Comparison of ENCODE assay signal across 8 cellular contexts in the genomic region with DNA sequence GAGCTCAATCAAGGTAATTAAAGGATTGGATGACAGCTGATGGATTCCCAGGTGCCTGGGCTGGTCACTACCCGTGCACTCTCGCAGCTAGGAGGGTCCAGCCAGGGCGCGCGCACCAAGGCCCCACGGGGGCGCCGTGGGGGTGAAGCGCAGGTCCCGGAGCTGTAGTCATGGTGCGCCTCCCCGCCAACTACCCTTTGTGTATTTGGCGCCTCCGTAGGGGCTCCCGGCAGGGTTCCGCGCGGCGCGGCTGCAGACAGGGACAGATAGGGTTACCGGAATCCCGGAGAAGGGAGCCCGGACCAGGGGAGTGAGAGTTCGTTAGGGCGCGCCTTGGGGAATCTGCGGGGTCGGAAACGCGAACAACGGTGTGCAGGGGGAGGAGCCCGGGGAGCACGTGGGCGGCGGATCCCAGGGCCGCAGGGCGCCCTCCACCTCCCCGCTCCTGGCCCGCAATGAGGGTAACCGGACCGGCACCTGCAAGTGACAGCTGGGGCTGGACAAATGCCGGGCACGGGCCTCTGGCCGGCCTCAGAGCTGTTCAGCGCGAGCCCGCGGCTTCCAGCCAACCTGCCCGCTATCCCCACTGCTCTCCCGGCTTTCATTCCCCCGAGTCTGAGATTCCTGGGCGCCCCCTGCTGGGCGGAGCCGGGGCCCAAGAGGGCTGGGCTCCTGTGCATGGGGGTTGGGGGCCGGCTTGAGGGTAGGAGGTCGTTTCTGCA.
A peak's percentile ranks its signal among the peaks of the same experiment; 100 is the strongest.
DNase-seq lines count a peak whose midpoint lies in the region; ATAC-seq and TF ChIP-seq lines count a peak whose summit lies in the region.

No MANE protein-coding gene starts in this region.

- H4K20me1 ChIP-seq in OCI-LY1 (ENCODE audit: insufficient read depth, low read length): no peaks in the 10 kb centered on the region

- peak overlapping the region; percentile 64 for H3K4me3 ChIP-seq in OCI-LY1 (ENCODE audit: low read depth, low read length, poor library complexity, severe bottlenecking)
- peak overlapping the region; percentile 61 to 74 for H3K4me3 ChIP-seq in mucosa of rectum (ENCODE audit: low read length in 2 of 2)

- H3K9ac ChIP-seq in ES-I3 (ENCODE audit: low read depth, low read length) (peak overlapping the region; percentile 87), OCI-LY1 (ENCODE audit: low read length) (peak overlapping the region; percentile 54), mucosa of rectum (ENCODE audit: low read depth in 1 of 2, low read length in 2 of 2) (peak overlapping the region; percentile 31 to 47)

- peak; percentile 94 for TF ChIP-seq CTCF in OCI-LY1 (IDR thresholded peaks at IDR 0.05; ENCODE audit: low read length)

- H3K79me2 ChIP-seq in OCI-LY1 (ENCODE audit: insufficient read depth, low read length): no peaks in the 10 kb centered on the region

- no peaks in the 10 kb centered on the region for H3K27me3 ChIP-seq in OCI-LY1 (ENCODE audit: insufficient read depth, low read length)
- H3K27me3 ChIP-seq in mucosa of rectum (ENCODE audit: control insufficient read depth in 2 of 2, insufficient read depth in 2 of 2, low read length in 2 of 2): no peaks in the 10 kb centered on the region

- peak overlapping the region; percentile 98 for H3K4me2 ChIP-seq in OCI-LY1 (ENCODE audit: low read length)

- no peaks in the 10 kb centered on the region for H3K9me2 ChIP-seq in OCI-LY1 (ENCODE audit: low read depth, low read length)

- no peak for TF ChIP-seq POLR2A in erythroblast (IDR thresholded peaks at IDR 0.05; ENCODE audit: low read length)

- peaks cover 3% of the 10 kb centered on the region; the same call in 1 of the 2 replicates for H3K4me1 ChIP-seq in ES-I3 (ENCODE audit: insufficient read depth, low read length)
- H3K4me1 ChIP-seq in OCI-LY1 (ENCODE audit: insufficient read depth, low read length, severe bottlenecking): peaks cover 5% of the 10 kb centered on the region
- peaks cover 3 to 7% of the 10 kb centered on the region in 2 donors for H3K4me1 ChIP-seq in mucosa of rectum (ENCODE audit: control insufficient read depth in 2 of 2, insufficient read depth in 2 of 2, low read length in 2 of 2)

- ATAC-seq in HG03354 (IDR thresholded peaks at IDR 0.05; ENCODE audit: poor library complexity, severe bottlenecking, unreplicated experiment): peak; percentile 59

- DNase-seq in activated T-cell treated with anti-CD3 and anti-CD28 coated beads for 48 hours (ENCODE audit: low read depth) (peak; percentile 73), erythroblast (lab: John Stamatoyannopoulos, UW) (peak; percentile 63 to 80), cerebellar nuclear complex (lab: John Stamatoyannopoulos, UW) (no peak)
- DNase-seq in stimulated activated CD8-positive, alpha-beta memory T cell treated with anti-CD3 and anti-CD28 coated beads, Interleukin-4, amount 100 ng/mL, for 4 hours (ENCODE audit: low read depth in 2 of 2, low spot score in 1 of 2): peak; percentile 44 to 47

- H3F3A ChIP-seq in OCI-LY1 (ENCODE audit: insufficient read depth, low read length): no peaks in the 10 kb centered on the region

- H3K36me3 ChIP-seq in ES-I3 (ENCODE audit: insufficient read depth, low read length) (no peaks in the 10 kb centered on the region), OCI-LY1 (ENCODE audit: insufficient read depth, low read length) (no peaks in the 10 kb centered on the region), mucosa of rectum (ENCODE audit: control insufficient read depth in 2 of 2, insufficient read depth in 2 of 2, low read length in 2 of 2) (no peaks in the 10 kb centered on the region)

- no peaks in the 10 kb centered on the region for H3K9me3 ChIP-seq in ES-I3 (ENCODE audit: control insufficient read depth, insufficient read depth, low read length)
- H3K9me3 ChIP-seq in OCI-LY1 (ENCODE audit: low read length): no peaks in the 10 kb centered on the region
- no peaks in the 10 kb centered on the region for H3K9me3 ChIP-seq in mucosa of rectum (ENCODE audit: control insufficient read depth in 2 of 2, low read length in 2 of 2)

- peak overlapping the region; percentile 88; the same call in 1 of the 2 replicates for H2AFZ ChIP-seq in OCI-LY1 (ENCODE audit: low read length)

- no peak overlapping the region for H3K27ac ChIP-seq in OCI-LY1 (ENCODE audit: low read depth, low read length, poor library complexity, severe bottlenecking)
- H3K27ac ChIP-seq in mucosa of rectum (ENCODE audit: low read depth in 2 of 2, low read length in 2 of 2): no peak overlapping the region

Comparison
In these comparisons a context has a peak if more than half of its experiments do, and no peak if none do; other contexts are left out.
1. DNase-seq: peak in activated T-cell treated with anti-CD3 and anti-CD28 coated beads for 48 hours (single experiment), erythroblast (2 of 2) and stimulated activated CD8-positive, alpha-beta memory T cell treated with anti-CD3 and anti-CD28 coated beads, Interleukin-4, amount 100 ng/mL, for 4 hours (2 of 2); none in cerebellar nuclear complex (0 of 2).
2. Peak in every context shown above with its lines, with median percentiles within 50 percentile points of each other: H3K9ac ChIP-seq.